Comparison of ENCODE assay signal across 13 cellular contexts in the genomic region with DNA sequence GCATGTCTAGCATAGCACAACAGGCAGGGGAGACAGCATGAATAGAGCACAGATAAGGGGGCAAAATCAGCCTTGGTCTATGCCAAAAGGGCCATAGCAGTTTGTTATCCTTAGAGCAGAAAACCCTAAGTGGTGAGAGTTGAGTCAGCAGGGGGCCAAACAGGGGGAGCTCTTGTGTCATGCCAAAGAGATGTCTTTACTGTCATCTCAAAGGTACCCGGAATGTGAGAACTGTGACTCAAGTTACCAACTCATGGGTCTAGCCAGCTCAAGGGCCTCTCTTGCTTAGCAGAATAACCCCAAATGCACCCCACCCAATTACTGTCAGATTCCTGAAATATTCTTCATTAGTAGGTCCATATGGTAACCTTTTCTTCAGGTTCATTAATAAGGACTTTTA. TPM values are rescaled to one million over a fixed set of nuclear protein-coding genes. Genes with fewer than 3 reads are reported as not detected.
A peak's percentile ranks its signal among the peaks of the same experiment; 100 is the strongest.
DNase-seq lines count a peak whose midpoint lies in the region; ATAC-seq and TF ChIP-seq lines count a peak whose summit lies in the region.
"Had no signal": no experiment of that assay in that cellular context is flagged by ENCODE, and none has a peak within 500 bp of the region (broad histone marks: within the 10 kb centered on the region; RNA-seq: fewer than 3 reads in every experiment).

No MANE protein-coding gene starts in this region.

- CTCF ChIA-PET in AG04450 (lab: Charles Lee) = interaction anchor here (1.1 to 2.6 kb wide), 3 partner anchors 12 to 30 kb away, joined by 3 to 26 read pairs (median 3); no protein-coding TSS in a partner anchor

- no peaks in the 10 kb centered on the region for H3K9me3 ChIP-seq in AG04450 (ENCODE audit: control insufficient read depth, insufficient read depth, low read length)
- H3K9me3 ChIP-seq in SJSA1 (replicated peaks) = no peaks in the 10 kb centered on the region
- no peaks in the 10 kb centered on the region for H3K9me3 ChIP-seq in right atrium auricular region
- H3K9me3 ChIP-seq: gastroesophageal sphincter had no signal

- TF ChIP-seq CTCF in AG04450 (IDR thresholded peaks at IDR 0.05; ENCODE audit: low read depth, low read length) (no peak), GM10266 (IDR thresholded peaks at IDR 0.05; ENCODE audit: control insufficient read depth, insufficient read depth, low read depth, missing control alignments) (peak; percentile 9), foreskin fibroblast (IDR thresholded peaks at IDR 0.05; ENCODE audit: low read depth, low read length) (no peak), right atrium auricular region (IDR thresholded peaks at IDR 0.05) (no peak)

- DNase-seq in AG04450 (ENCODE audit: low read depth, low spot score) = no peak
- peak; percentile 19 for DNase-seq in GM10266 (ENCODE audit: extremely low spot score)
- DNase-seq in SJSA1 (ENCODE audit: low read depth in 1 of 2, low spot score in 2 of 2) = peak; percentile 59 to 73
- peak; percentile 81 to 88 for DNase-seq in foreskin fibroblast
- no peak for DNase-seq in right atrium auricular region (ENCODE audit: low spot score)
- no peak for DNase-seq in iPS-NIHi7 (ENCODE audit: extremely low spot score)
- DNase-seq: CD4-positive, alpha-beta T cell; NCI-H2107; nephron progenitor cell; stimulated activated naive B cell treated with anti-CD40 and anti-IgM and Interleukin-4, amounts not matched to agents 10 μg/mL and 1 μg/mL and 100 μg/mL, for 72 hours had no signal

- H3K27ac ChIP-seq in AG04450 (ENCODE audit: low read depth, low read length) (peak overlapping the region; percentile 47), SJSA1 (peak overlapping the region; percentile 38), right atrium auricular region (no peak overlapping the region)
- H3K27ac ChIP-seq: gastroesophageal sphincter had no signal

- H3K36me3 ChIP-seq in SJSA1 (peaks cover 29% of the 10 kb centered on the region), right atrium auricular region (no peaks in the 10 kb centered on the region)
- H3K36me3 ChIP-seq: gastroesophageal sphincter had no signal

- ATAC-seq in HG02852 (IDR thresholded peaks at IDR 0.05; ENCODE audit: unreplicated experiment) = no peak
- no peak for ATAC-seq in GM19035 (IDR thresholded peaks at IDR 0.05; ENCODE audit: unreplicated experiment)
- ATAC-seq: gastroesophageal sphincter; stimulated activated naive B cell treated with anti-CD40 and anti-IgM and Interleukin-4, amounts not matched to agents 10 μg/mL and 1 μg/mL and 100 μg/mL, for 72 hours had no signal

- POLR2A ChIA-PET in AG04450 (lab: Yijun Ruan, JAX) = interaction anchor here (3.6 kb wide), 1 partner anchor 27 kb away, joined by 18 read pairs; no protein-coding TSS in a partner anchor

- H3K27me3 ChIP-seq in AG04450 (ENCODE audit: control insufficient read depth, insufficient read depth, low read length) = no peaks in the 10 kb centered on the region
- no peaks in the 10 kb centered on the region for H3K27me3 ChIP-seq in SJSA1 (replicated peaks)
- no peaks in the 10 kb centered on the region for H3K27me3 ChIP-seq in right atrium auricular region

- H3K4me3 ChIP-seq in AG04450 (ENCODE audit: low read depth, low read length) (no peak overlapping the region), SJSA1 (no peak overlapping the region), foreskin fibroblast (ENCODE audit: low read depth in 1 of 2, low read length in 2 of 2) (no peak overlapping the region), right atrium auricular region (no peak overlapping the region)
- H3K4me3 ChIP-seq: gastroesophageal sphincter had no signal

- H3K4me1 ChIP-seq in SJSA1 (replicated peaks) (peaks cover 53% of the 10 kb centered on the region), right atrium auricular region (no peaks in the 10 kb centered on the region)
- H3K4me1 ChIP-seq: gastroesophageal sphincter had no signal

RNA-seq across cellular contexts. Expression of gene NRDC, which starts 45.9 kb away (rescaled TPM):
- 172 and 177 TPM in 2 replicates for polyA plus RNA-seq in AG04450 (2011; rRNA removed)
- 134 and 169 TPM in 2 replicates for polyA minus RNA-seq in AG04450 (2011; rRNA and poly(A)+ RNA removed)
- total RNA-seq in SJSA1 (2014; rRNA removed; shearing (Covaris generic)) = 54.9 and 62.9 TPM in 2 replicates
- 10 to 100 TPM; 67.5 to 74.6 TPM for total RNA-seq in right atrium auricular region

Comparison
In these comparisons a context has a peak if more than half of its experiments do, and no peak if none do; other contexts are left out.
1. DNase-seq: peak in GM10266 (single experiment), SJSA1 (2 of 2) and foreskin fibroblast (2 of 2); none in AG04450 (single experiment), right atrium auricular region (single experiment) and iPS-NIHi7 (single experiment).
2. H3K27ac ChIP-seq: peak in AG04450 (single experiment) and SJSA1 (single experiment); none in right atrium auricular region (0 of 2).